29 cellular contexts compared by ENCODE assay signal in genomic region chr3:54212723-54213122, GRCh38.
"Had no signal": no experiment of that assay in that cellular context is flagged by ENCODE, and none has a peak within 500 bp of the region (broad histone marks: within the 10 kb centered on the region; RNA-seq: fewer than 3 reads in every experiment).

No MANE protein-coding gene starts in this region.

- H3K4me3 ChIP-seq: ascending aorta, breast epithelium, cardiac muscle cell, colonic mucosa had no signal

- H3K9me3 ChIP-seq: ascending aorta, breast epithelium, colonic mucosa had no signal

- ATAC-seq: activated naive CD4-positive, alpha-beta T cell treated with anti-CD3 and anti-CD28 coated beads, Interleukin-2, amount 50 U/mL, for 72 hours; activated T-cell treated with anti-CD3 and anti-CD28 coated beads, Interleukin-2, amount 50 U/mL, for 72 hours; T-cell had no signal

- H3K4me1 ChIP-seq: ascending aorta, breast epithelium, colonic mucosa had no signal

- H3K27me3 ChIP-seq: ascending aorta, breast epithelium, cardiac muscle cell, colonic mucosa had no signal

- DNase-seq: activated CD4-positive, alpha-beta memory T cell treated with anti-CD3 and anti-CD28 coated beads, Interleukin-2, amount 10 ng/mL, durations not matched to agents 7 days and 5 days; activated CD4-positive, alpha-beta T cell treated with anti-CD3 and anti-CD28 coated beads for 4 hours; activated CD4-positive, alpha-beta T cell treated with anti-CD3 and anti-CD28 coated beads, Interleukin-2, amount 10 ng/mL, durations not matched to agents 7 days and 5 days; activated CD4-positive, alpha-beta T cell treated with anti-CD3 and anti-CD28 coated beads, Interleukin-2, amount 50 U/mL, for 4 hours; activated CD4-positive, CD25-positive, alpha-beta regulatory T cell; activated CD4-positive, CD25-positive, alpha-beta regulatory T cell treated with anti-CD3 and anti-CD28 coated beads, Interleukin-2, amount 50 U/mL, for 72 hours; activated CD8-positive, alpha-beta memory T cell treated with anti-CD3 and anti-CD28 coated beads, Interleukin-2, amount 50 U/mL, for 48 hours; activated gamma-delta T cell; activated naive CD4-positive, alpha-beta T cell; activated naive CD4-positive, alpha-beta T cell treated with anti-CD3 and anti-CD28 coated beads, Interleukin-2, amount 10 ng/mL, durations not matched to agents 7 days and 5 days; activated naive CD8-positive, alpha-beta T cell treated with anti-CD3 and anti-CD28 coated beads, Interleukin-2, amount 10 ng/mL, durations not matched to agents 7 days and 5 days; activated T-cell treated with anti-CD3 and anti-CD28 coated beads for 4 hours; activated T-cell treated with anti-CD3 and anti-CD28 coated beads, Interleukin-2, amount 50 U/mL, for 24 hours; activated T-cell treated with anti-CD3 and anti-CD28 coated beads, Interleukin-2, amount 50 U/mL, for 72 hours; central memory CD4-positive, alpha-beta T cell; cerebellar nuclear complex; colonic mucosa; effector CD8-positive, alpha-beta T cell; foreskin fibroblast; glutamatergic neuron; SW 1271; T-cell; T1000; WERI-Rb-1 had no signal

- H3K27ac ChIP-seq: ascending aorta, breast epithelium, cardiac muscle cell, colonic mucosa, epithelial cell of prostate, WERI-Rb-1 had no signal

- H3K36me3 ChIP-seq: ascending aorta, breast epithelium, cardiac muscle cell, colonic mucosa, WERI-Rb-1 had no signal
